ENCODE assay signal across 9 cellular contexts in genomic region chr4:2290974-2291704, GRCh38. TPM values are rescaled to one million over a fixed set of nuclear protein-coding genes. Genes with fewer than 3 reads are reported as not detected.
DNase-seq lines count a peak whose midpoint lies in the region; ATAC-seq and FAIRE-seq lines count a peak whose summit lies in the region.
"Had no signal": no experiment of that assay in that cellular context is flagged by ENCODE, and none has a peak within 500 bp of the region (broad histone marks: within the 10 kb centered on the region; RNA-seq: fewer than 3 reads in every experiment).

No MANE protein-coding gene starts in this region.

- POLR2A ChIA-PET in naive thymus-derived CD4-positive, alpha-beta T cell (lab: Charles Lee), result interaction anchor here (0.8 to 2.2 kb wide), 8 partner anchors 9 to 178 kb away, joined by 3 to 22 read pairs (median 4); partner anchors contain the start of genes HAUS3, MXD4, POLN and RNF4

- H3K4me3 ChIP-seq in naive thymus-derived CD4-positive, alpha-beta T cell (ENCODE audit: low read length), result peak overlapping the region; percentile 8
- H3K4me3 ChIP-seq in SJCRH30, result no peak overlapping the region

- H3K27ac Mint-ChIP-seq in naive thymus-derived CD4-positive, alpha-beta T cell, result peak overlapping the region; percentile 84 to 99 (median 99)

- no peaks in the 10 kb centered on the region for H3K36me3 ChIP-seq in naive thymus-derived CD4-positive, alpha-beta T cell (ENCODE audit: control insufficient read depth in 2 of 3, insufficient read depth in 3 of 3, low read length in 3 of 3)
- H3K36me3 ChIP-seq in SJCRH30, result no peaks in the 10 kb centered on the region

- peak overlapping the region; percentile 77 to 91 (median 86) for H3K4me3 Mint-ChIP-seq in naive thymus-derived CD4-positive, alpha-beta T cell

- H3K27me3 ChIP-seq in naive thymus-derived CD4-positive, alpha-beta T cell (ENCODE audit: control insufficient read depth in 2 of 2, insufficient read depth in 2 of 2, low read length in 2 of 2), result no peaks in the 10 kb centered on the region
- H3K27me3 ChIP-seq in SJCRH30, result peaks cover 6% of the 10 kb centered on the region; the same call in 1 of the 2 replicates

- no peaks in the 10 kb centered on the region for H3K9me3 ChIP-seq in naive thymus-derived CD4-positive, alpha-beta T cell (ENCODE audit: control insufficient read depth in 2 of 3, low read length in 3 of 3)
- H3K9me3 ChIP-seq in SJCRH30 (replicated peaks), result no peaks in the 10 kb centered on the region

- peak; percentile 94 for ATAC-seq in naive thymus-derived CD4-positive, alpha-beta T cell
- ATAC-seq in HG02852 (IDR thresholded peaks at IDR 0.05; ENCODE audit: unreplicated experiment), result no peak
- no peak for ATAC-seq in HG03196 (IDR thresholded peaks at IDR 0.05; ENCODE audit: unreplicated experiment)

- H3K9me3 Mint-ChIP-seq in naive thymus-derived CD4-positive, alpha-beta T cell, result peaks cover 0 to 16% (median 2%) of the 10 kb centered on the region in 11 donors

- H3K4me1 Mint-ChIP-seq in naive thymus-derived CD4-positive, alpha-beta T cell, result peaks cover 14 to 72% (median 43%) of the 10 kb centered on the region in 7 donors

- H3K27me3 Mint-ChIP-seq in naive thymus-derived CD4-positive, alpha-beta T cell, result peaks cover 0 to 5% (median 0%) of the 10 kb centered on the region in 5 donors

- FAIRE-seq in urothelium cell line (lab: Jason Lieb, UNC), result no peak

- peak; percentile 19 for DNase-seq in NK-92 (lab: John Stamatoyannopoulos, UW; ENCODE audit: unreplicated experiment)
- DNase-seq in activated T-cell treated with anti-CD3 and anti-CD28 coated beads, Interleukin-2, amount 50 U/mL, for 48 hours, result peak; percentile 62 to 72
- DNase-seq in naive thymus-derived CD4-positive, alpha-beta T cell, result peak; percentile 39 to 89 (median 84)
- DNase-seq in superior temporal gyrus (ENCODE audit: extremely low spot score), result peak; percentile 40
- DNase-seq in urothelium cell line (ENCODE audit: low spot score), result no peak
- no peak for DNase-seq in SJCRH30
- DNase-seq: glutamatergic neuron had no signal

- peaks cover 25 to 42% of the 10 kb centered on the region in 2 donors for H3K4me1 ChIP-seq in naive thymus-derived CD4-positive, alpha-beta T cell (ENCODE audit: control insufficient read depth in 2 of 2, insufficient read depth in 2 of 2, low read length in 2 of 2)
- no peaks in the 10 kb centered on the region; the same call in 1 of the 2 replicates for H3K4me1 ChIP-seq in SJCRH30

- peaks cover 0 to 4% (median 0%) of the 10 kb centered on the region in 5 donors for H3K36me3 Mint-ChIP-seq in naive thymus-derived CD4-positive, alpha-beta T cell

- intact Hi-C loops in naive thymus-derived CD4-positive, alpha-beta T cell (cut with micrococcal nuclease), result loop anchor here (1.0 to 2.0 kb wide), 4 partner anchors 9 to 48 kb away; partner anchors contain the start of genes MXD4 (in 2 of the 2), HAUS3 (in 1 of the 2) and POLN (in 1 of the 2)

- H3K27ac ChIP-seq in naive thymus-derived CD4-positive, alpha-beta T cell (ENCODE audit: low read depth, low read length), result peak overlapping the region; percentile 81
- H3K27ac ChIP-seq in SJCRH30, result no peak overlapping the region

- CTCF ChIA-PET in naive thymus-derived CD4-positive, alpha-beta T cell (lab: Charles Lee), result interaction anchor here (0.6 to 1.3 kb wide), 5 partner anchors 9 to 128 kb away, joined by 4 to 6 read pairs (median 5); partner anchors contain the start of genes CFAP99 and ZFYVE28

RNA-seq across cellular contexts. Expression of gene MXD4, which starts 29.2 kb away (rescaled TPM):
- total RNA-seq in naive thymus-derived CD4-positive, alpha-beta T cell, result 100 to 1,000 TPM in 1 of 5 experiments, 10 to 100 TPM in 4; 25.6 to 106 (median 46.0) TPM
- 10 to 100 TPM; 18.9 to 25.4 TPM for polyA plus RNA-seq in naive thymus-derived CD4-positive, alpha-beta T cell
- 5.7 and 7.1 TPM in 2 replicates for total RNA-seq in SJCRH30 (2014; rRNA removed; shearing (Covaris generic))

RNA-seq across cellular contexts. Expression of gene HAUS3, which starts 49.2 kb away (rescaled TPM):
- total RNA-seq in naive thymus-derived CD4-positive, alpha-beta T cell, result 10 to 100 TPM; 24.4 to 88.2 (median 34.1) TPM
- 10 to 100 TPM; 18.5 to 25.9 TPM for polyA plus RNA-seq in naive thymus-derived CD4-positive, alpha-beta T cell
- 25.0 and 29.1 TPM in 2 replicates for total RNA-seq in SJCRH30 (2014; rRNA removed; shearing (Covaris generic))

RNA-seq across cellular contexts. Expression of gene POLN, which starts 49.2 kb away (rescaled TPM):
- total RNA-seq in naive thymus-derived CD4-positive, alpha-beta T cell, result 1 to 10 TPM; 2.4 to 5.4 (median 3.2) TPM
- polyA plus RNA-seq in naive thymus-derived CD4-positive, alpha-beta T cell, result under 1 TPM; 0.17 to 0.95 TPM
- total RNA-seq in SJCRH30 (2014; rRNA removed; shearing (Covaris generic)), result 1.3 and 1.4 TPM in 2 replicates

Comparison
In these comparisons a context has a peak if more than half of its experiments do, and no peak if none do; other contexts are left out.
1. DNase-seq: peak in NK-92 (single experiment), activated T-cell treated with anti-CD3 and anti-CD28 coated beads, Interleukin-2, amount 50 U/mL, for 48 hours (2 of 2), naive thymus-derived CD4-positive, alpha-beta T cell (9 of 9) and superior temporal gyrus (single experiment); none in urothelium cell line (single experiment) and SJCRH30 (0 of 2).